In genomic region chr12:42325776-42326465, GRCh38 we compare ENCODE assay signal across 8 cellular contexts. TPM values are rescaled to one million over a fixed set of nuclear protein-coding genes. Genes with fewer than 3 reads are reported as not detected.
DNase-seq lines count a peak whose midpoint lies in the region; ATAC-seq and TF ChIP-seq lines count a peak whose summit lies in the region.

PPHLN1 (plus strand) TSS chr12:42326167; CDS start chr12:42335903, 9,736 bp downstream.
ZCRB1 (minus strand) TSS chr12:42326094; CDS start chr12:42324102, 1,992 bp downstream.

- in situ Hi-C loops in GM18951 (cut with MboI; ENCODE audit: low sequenced_read_pairs, unreplicated experiment) = loop anchor here (10.0 to 25.0 kb wide), 2 partner anchors 181 to 1039 kb away; partner anchors contain the start of gene GXYLT1

- no peak for TF ChIP-seq CTCF in AG09319 (IDR thresholded peaks at IDR 0.05; ENCODE audit: low read depth, low read length)

- peak; percentile 29 for DNase-seq in AG09319 (ENCODE audit: extremely low read depth, low read depth)
- DNase-seq in NCI-H446 (lab: John Stamatoyannopoulos, UW) = peak; percentile 42 to 79
- peak; percentile 62 for DNase-seq in activated CD4-positive, alpha-beta T cell treated with anti-CD3 and anti-CD28 coated beads for 1 hour
- peak; percentile 87 for DNase-seq in cerebellum (ENCODE audit: low spot score)
- DNase-seq in kidney glomerular epithelial cell (lab: John Stamatoyannopoulos, UW) = peak; percentile 75
- DNase-seq in stimulated activated CD4-positive, alpha-beta T cell treated with anti-CD3 and anti-CD28 coated beads, Interleukin-1b, Interleukin-23, amount 100 ng/mL, for 1 hour (ENCODE audit: low read depth in 2 of 2) = peak; percentile 39 to 54

- peak; percentile 90 for ATAC-seq in HG03175 (IDR thresholded peaks at IDR 0.05; ENCODE audit: unreplicated experiment)

- peak; percentile 82 for TF ChIP-seq POLR2A in GM18951 (IDR thresholded peaks at IDR 0.05; ENCODE audit: extremely low read depth, insufficient read depth, insufficient read length)

RNA-seq across cellular contexts. Expression of gene PPHLN1, which starts in this region (rescaled TPM):
- total RNA-seq in cerebellum = 80.0 TPM

RNA-seq across cellular contexts. Expression of gene ZCRB1, which starts in this region (rescaled TPM):
- total RNA-seq in cerebellum = 15.5 TPM

Comparison
In these comparisons a context has a peak if more than half of its experiments do, and no peak if none do; other contexts are left out.
1. Peak in every context shown above with its lines: DNase-seq and ATAC-seq.
2. DNase-seq: peak in every context shown above with its lines; median percentile 87 in cerebellum; 75 in kidney glomerular epithelial cell; 62 in activated CD4-positive, alpha-beta T cell treated with anti-CD3 and anti-CD28 coated beads for 1 hour; 60 in NCI-H446; 46 in stimulated activated CD4-positive, alpha-beta T cell treated with anti-CD3 and anti-CD28 coated beads, Interleukin-1b, Interleukin-23, amount 100 ng/mL, for 1 hour; 29 in AG09319.